1 cellular context compared by ENCODE assay signal in genomic region chr7:151240942-151241754, GRCh38.
TF ChIP-seq lines count a peak whose summit lies in the region.

No MANE protein-coding gene starts in this region.

TF ChIP-seq in H1, 55 proteins besides CTCF, POLR2A, EP300 and RAD21:
- TF ChIP-seq BACH1 (IDR thresholded peaks at IDR 0.05; ENCODE audit: low read length), result peak; percentile 58; the same call in 1 of the 2 replicates
- TF ChIP-seq CHD2 (IDR thresholded peaks at IDR 0.05; ENCODE audit: low read length), result no peak
